17 cellular contexts compared by ENCODE assay signal in genomic region chr1:239619190-239619589, GRCh38.
DNase-seq lines count a peak whose midpoint lies in the region; ATAC-seq and TF ChIP-seq lines count a peak whose summit lies in the region.
"Had no signal": no experiment of that assay in that cellular context is flagged by ENCODE, and none has a peak within 500 bp of the region (broad histone marks: within the 10 kb centered on the region; RNA-seq: fewer than 3 reads in every experiment).

No MANE protein-coding gene starts in this region.

- peaks cover 34% of the 10 kb centered on the region for H3K4me1 Mint-ChIP-seq in mesothelial cell of epicardium
- H3K4me1 Mint-ChIP-seq: B cell had no signal

- intact Hi-C loops in head of caudate nucleus (cut with DNase I) = no loop called here

- peak overlapping the region; percentile 72 for H3K27ac Mint-ChIP-seq in mesothelial cell of epicardium
- H3K27ac Mint-ChIP-seq: B cell; CD4-positive, CD25-positive, alpha-beta regulatory T cell; CD8-positive, alpha-beta T cell; GM23338; H9 had no signal

- H3K9me3 Mint-ChIP-seq in mesothelial cell of epicardium = peaks cover 19% of the 10 kb centered on the region

- ATAC-seq in GM21825 (IDR thresholded peaks at IDR 0.05; ENCODE audit: unreplicated experiment) = no peak
- ATAC-seq: CD8-positive, alpha-beta T cell; GM23338; HCT116 had no signal

- DNase-seq in EL (peak; percentile 9), NCI-H2227 (lab: John Stamatoyannopoulos, UW; ENCODE audit: unreplicated experiment) (peak; percentile 22), OCI-M1 (lab: John Stamatoyannopoulos, UW) (peak; percentile 56), mesothelial cell of epicardium (ENCODE audit: low spot score in 2 of 2, unreplicated experiment in 2 of 2) (no peak), NCI-H524 treated with DMSO at 0.1 percent for 48 hours (lab: John Stamatoyannopoulos, UW) (no peak), head of caudate nucleus (no peak)
- DNase-seq: Caco-2; CD4-positive, CD25-positive, alpha-beta regulatory T cell; CD8-positive, alpha-beta T cell; DMS153; DND-41; GF-D8; H9 had no signal

- peaks cover 9% of the 10 kb centered on the region for H3K36me3 Mint-ChIP-seq in mesothelial cell of epicardium
- H3K36me3 Mint-ChIP-seq: CD4-positive, CD25-positive, alpha-beta regulatory T cell; CD8-positive, alpha-beta T cell had no signal

- no peak overlapping the region for H3K4me3 Mint-ChIP-seq in mesothelial cell of epicardium
- H3K4me3 Mint-ChIP-seq: B cell; CD4-positive, CD25-positive, alpha-beta regulatory T cell; CD8-positive, alpha-beta T cell; GM23338; H9 had no signal

- no peak for TF ChIP-seq CTCF in mesothelial cell of epicardium (IDR thresholded peaks at IDR 0.05; ENCODE audit: unreplicated experiment)

- H3K27me3 Mint-ChIP-seq in mesothelial cell of epicardium (ENCODE audit: low read depth) = no peaks in the 10 kb centered on the region
- H3K27me3 Mint-ChIP-seq: B cell; CD4-positive, CD25-positive, alpha-beta regulatory T cell had no signal

Comparison
In these comparisons a context has a peak if more than half of its experiments do, and no peak if none do; other contexts are left out.
1. DNase-seq: peak in EL (single experiment), NCI-H2227 (single experiment) and OCI-M1 (single experiment); none in mesothelial cell of epicardium (0 of 2), NCI-H524 treated with DMSO at 0.1 percent for 48 hours (single experiment) and head of caudate nucleus (0 of 42).